In genomic region chr5:58933891-58934628, GRCh38 we compare ENCODE assay signal across 11 cellular contexts.
A peak's percentile ranks its signal among the peaks of the same experiment; 100 is the strongest.
DNase-seq lines count a peak whose midpoint lies in the region; ATAC-seq and TF ChIP-seq lines count a peak whose summit lies in the region.
"Had no signal": no experiment of that assay in that cellular context is flagged by ENCODE, and none has a peak within 500 bp of the region (broad histone marks: within the 10 kb centered on the region; RNA-seq: fewer than 3 reads in every experiment).

No MANE protein-coding gene starts in this region.

- CTCF ChIA-PET in T-cell (lab: Charles Lee): interaction anchor here in 1 of 2 donors (0.6 to 1.0 kb wide), 2 partner anchors 35 to 193 kb away, joined by 4 read pairs; no protein-coding TSS in a partner anchor

- H3K27ac Mint-ChIP-seq in T-cell: peak overlapping the region; percentile 6 to 50
- H3K27ac Mint-ChIP-seq in effector memory CD8-positive, alpha-beta T cell: no peak overlapping the region
- H3K27ac Mint-ChIP-seq in osteocyte (ENCODE audit: unreplicated experiment): no peak overlapping the region
- H3K27ac Mint-ChIP-seq in stimulated activated memory B cell treated with anti-CD40 and anti-IgM and Interleukin-4, amounts not matched to agents 10 μg/mL and 1 μg/mL and 100 μg/mL, for 72 hours: no peak overlapping the region
- H3K27ac Mint-ChIP-seq: H9 had no signal

- no peak for TF ChIP-seq CTCF in osteocyte (IDR thresholded peaks at IDR 0.05)

- ATAC-seq in T-cell (replicated peaks in 1 of 4): peak; percentile 76 to 97 (median 86)
- peak; percentile 69 for ATAC-seq in effector memory CD8-positive, alpha-beta T cell (replicated peaks)
- ATAC-seq in stimulated activated memory B cell treated with anti-CD40 and anti-IgM and Interleukin-4, amounts not matched to agents 10 μg/mL and 1 μg/mL and 100 μg/mL, for 72 hours: no peak
- ATAC-seq in HG02610 (IDR thresholded peaks at IDR 0.05; ENCODE audit: unreplicated experiment): no peak
- ATAC-seq: heart right ventricle had no signal

- DNase-seq in T-cell (peak in 30 of 34 experiments; percentile 11 to 56 (median 32)), osteocyte (ENCODE audit: extremely low spot score, unreplicated experiment) (no peak)
- DNase-seq in activated CD4-positive, alpha-beta T cell treated with anti-CD3 and anti-CD28 coated beads, Interleukin-2, amount 50 U/mL, for 48 hours: peak; percentile 30 to 36
- no peak for DNase-seq in effector memory CD8-positive, alpha-beta T cell
- DNase-seq in stimulated activated CD8-positive, alpha-beta memory T cell treated with anti-CD3 and anti-CD28 coated beads, Interleukin-12 subunit alpha, Interleukin-12 subunit beta, amount 100 ng/mL, for 1 hour (ENCODE audit: low read depth): peak; percentile 11
- DNase-seq: cerebellar nuclear complex, H9, heart right ventricle, NCI-H2081 had no signal

- H3K9me3 Mint-ChIP-seq in T-cell (no peaks in the 10 kb centered on the region), osteocyte (ENCODE audit: unreplicated experiment) (no peaks in the 10 kb centered on the region)
- H3K9me3 Mint-ChIP-seq in effector memory CD8-positive, alpha-beta T cell: no peaks in the 10 kb centered on the region
- H3K9me3 Mint-ChIP-seq in stimulated activated memory B cell treated with anti-CD40 and anti-IgM and Interleukin-4, amounts not matched to agents 10 μg/mL and 1 μg/mL and 100 μg/mL, for 72 hours: no peaks in the 10 kb centered on the region
- H3K9me3 Mint-ChIP-seq: H9 had no signal

- POLR2A ChIA-PET in T-cell (lab: Charles Lee): no interaction called here

- H3K4me1 Mint-ChIP-seq in T-cell: peaks cover 23 to 30% (median 27%) of the 10 kb centered on the region in 3 donors
- peaks cover 0 to 2% of the 10 kb centered on the region in 2 donors for H3K4me1 Mint-ChIP-seq in effector memory CD8-positive, alpha-beta T cell (ENCODE audit: low read depth in 2 of 2)
- no peaks in the 10 kb centered on the region for H3K4me1 Mint-ChIP-seq in osteocyte (ENCODE audit: unreplicated experiment)
- H3K4me1 Mint-ChIP-seq in stimulated activated memory B cell treated with anti-CD40 and anti-IgM and Interleukin-4, amounts not matched to agents 10 μg/mL and 1 μg/mL and 100 μg/mL, for 72 hours: no peaks in the 10 kb centered on the region

- peak overlapping the region; percentile 25 to 46 (median 38) for H3K4me3 Mint-ChIP-seq in T-cell
- no peak overlapping the region for H3K4me3 Mint-ChIP-seq in effector memory CD8-positive, alpha-beta T cell
- no peak overlapping the region for H3K4me3 Mint-ChIP-seq in osteocyte (ENCODE audit: unreplicated experiment)
- no peak overlapping the region for H3K4me3 Mint-ChIP-seq in stimulated activated memory B cell treated with anti-CD40 and anti-IgM and Interleukin-4, amounts not matched to agents 10 μg/mL and 1 μg/mL and 100 μg/mL, for 72 hours
- H3K4me3 Mint-ChIP-seq: H9 had no signal

- H3K27me3 Mint-ChIP-seq in T-cell (no peaks in the 10 kb centered on the region), osteocyte (ENCODE audit: unreplicated experiment) (peaks cover 9% of the 10 kb centered on the region)
- peaks cover 41 to 48% of the 10 kb centered on the region in 2 donors for H3K27me3 Mint-ChIP-seq in effector memory CD8-positive, alpha-beta T cell
- H3K27me3 Mint-ChIP-seq in stimulated activated memory B cell treated with anti-CD40 and anti-IgM and Interleukin-4, amounts not matched to agents 10 μg/mL and 1 μg/mL and 100 μg/mL, for 72 hours: peaks cover 29% of the 10 kb centered on the region

- no peaks in the 10 kb centered on the region for H3K36me3 Mint-ChIP-seq in T-cell
- no peaks in the 10 kb centered on the region for H3K36me3 Mint-ChIP-seq in effector memory CD8-positive, alpha-beta T cell (ENCODE audit: insufficient read depth)
- no peaks in the 10 kb centered on the region for H3K36me3 Mint-ChIP-seq in osteocyte (ENCODE audit: unreplicated experiment)
- no peaks in the 10 kb centered on the region for H3K36me3 Mint-ChIP-seq in stimulated activated memory B cell treated with anti-CD40 and anti-IgM and Interleukin-4, amounts not matched to agents 10 μg/mL and 1 μg/mL and 100 μg/mL, for 72 hours

Comparison
In these comparisons a context has a peak if more than half of its experiments do, and no peak if none do; other contexts are left out.
1. ATAC-seq: peak in T-cell (4 of 4) and effector memory CD8-positive, alpha-beta T cell (single experiment); none in stimulated activated memory B cell treated with anti-CD40 and anti-IgM and Interleukin-4, amounts not matched to agents 10 μg/mL and 1 μg/mL and 100 μg/mL, for 72 hours (single experiment) and HG02610 (single experiment).
2. DNase-seq: peak in T-cell (30 of 34), activated CD4-positive, alpha-beta T cell treated with anti-CD3 and anti-CD28 coated beads, Interleukin-2, amount 50 U/mL, for 48 hours (2 of 2) and stimulated activated CD8-positive, alpha-beta memory T cell treated with anti-CD3 and anti-CD28 coated beads, Interleukin-12 subunit alpha, Interleukin-12 subunit beta, amount 100 ng/mL, for 1 hour (single experiment); none in effector memory CD8-positive, alpha-beta T cell (0 of 3) and osteocyte (single experiment).
3. H3K27ac Mint-ChIP-seq: peak in T-cell (2 of 2); none in effector memory CD8-positive, alpha-beta T cell (0 of 2), osteocyte (single experiment) and stimulated activated memory B cell treated with anti-CD40 and anti-IgM and Interleukin-4, amounts not matched to agents 10 μg/mL and 1 μg/mL and 100 μg/mL, for 72 hours (single experiment).
4. H3K4me3 Mint-ChIP-seq: peak in T-cell (3 of 3); none in effector memory CD8-positive, alpha-beta T cell (0 of 2), osteocyte (single experiment) and stimulated activated memory B cell treated with anti-CD40 and anti-IgM and Interleukin-4, amounts not matched to agents 10 μg/mL and 1 μg/mL and 100 μg/mL, for 72 hours (single experiment).